ENCODE assay signal across 8 cellular contexts in the genomic region with DNA sequence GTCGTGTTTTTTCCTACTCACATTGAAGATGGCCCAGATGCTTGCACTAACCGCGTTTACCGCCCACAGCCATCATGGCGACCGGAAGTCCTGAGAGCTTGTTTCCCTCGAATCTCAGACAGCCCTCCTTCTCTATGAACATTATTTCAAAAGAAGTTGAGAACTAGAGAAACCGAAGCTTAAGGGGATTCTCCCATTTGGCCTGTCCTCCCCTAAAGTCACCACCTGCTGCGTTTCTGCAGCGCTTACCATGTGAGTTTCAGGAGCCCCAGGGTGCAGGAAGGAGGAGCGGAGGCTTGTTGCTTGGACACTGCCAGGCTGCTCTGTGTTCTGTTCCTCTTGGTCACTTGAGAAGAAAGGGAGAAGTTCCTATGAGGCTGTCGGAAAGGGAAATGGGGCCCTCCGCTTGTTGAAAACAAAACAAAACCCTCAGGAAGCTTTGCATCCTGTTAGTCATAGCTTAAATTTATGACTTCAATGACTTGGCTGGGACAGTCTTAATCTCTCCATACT. TPM values are rescaled to one million over a fixed set of nuclear protein-coding genes. Genes with fewer than 3 reads are reported as not detected.
DNase-seq lines count a peak whose midpoint lies in the region; ATAC-seq lines count a peak whose summit lies in the region.

No MANE protein-coding gene starts in this region.

- H3K36me3 Mint-ChIP-seq in activated naive CD8-positive, alpha-beta T cell treated with anti-CD3 and anti-CD28 coated beads, Interleukin-2, amount 10 ng/mL, durations not matched to agents 7 days and 5 days = peaks cover 52% of the 10 kb centered on the region

- peak overlapping the region; percentile 75 to 98 (median 92) for H3K27ac ChIP-seq in BLaER1 treated with 17β-estradiol and CSF1 and Interleukin-3, amounts not matched to agents 10 nM and 100 nM
- H3K27ac ChIP-seq in muscle layer of duodenum (ENCODE audit: low read length) = peak overlapping the region; percentile 88
- peak overlapping the region; percentile 58 for H3K27ac ChIP-seq in subcutaneous abdominal adipose tissue (ENCODE audit: low read depth, low read length)

- peak; percentile 61 for ATAC-seq in GM21825 (IDR thresholded peaks at IDR 0.05; ENCODE audit: unreplicated experiment)
- peak; percentile 80 for ATAC-seq in activated naive CD8-positive, alpha-beta T cell treated with anti-CD3 and anti-CD28 coated beads, Interleukin-2, amount 10 ng/mL, durations not matched to agents 7 days and 5 days (ENCODE audit: low read depth)

- peak overlapping the region; percentile 71 to 99 (median 86); a peak in 20 of 22 replicates for H3K4me2 ChIP-seq in BLaER1 treated with 17β-estradiol and CSF1 and Interleukin-3, amounts not matched to agents 10 nM and 100 nM

- peaks cover 22 to 44% (median 30%) of the 10 kb centered on the region in 11 experiments for H3K36me3 ChIP-seq in BLaER1 treated with 17β-estradiol and CSF1 and Interleukin-3, amounts not matched to agents 10 nM and 100 nM
- H3K36me3 ChIP-seq in muscle layer of duodenum (ENCODE audit: control insufficient read depth in 1 of 2, insufficient read depth in 2 of 2, low read length in 2 of 2) = peaks cover 3 to 9% of the 10 kb centered on the region in 2 donors
- H3K36me3 ChIP-seq in subcutaneous abdominal adipose tissue (ENCODE audit: control insufficient read depth in 5 of 5, insufficient read depth in 5 of 5, low read length in 5 of 5) = peaks cover 10 to 19% (median 13%) of the 10 kb centered on the region in 5 donors

- peak overlapping the region; percentile 94 for H3K4me3 Mint-ChIP-seq in activated naive CD8-positive, alpha-beta T cell treated with anti-CD3 and anti-CD28 coated beads, Interleukin-2, amount 10 ng/mL, durations not matched to agents 7 days and 5 days

- peaks cover 0 to 8% (median 0%) of the 10 kb centered on the region in 11 experiments; a peak in 2 of 22 replicates for H4K20me1 ChIP-seq in BLaER1 treated with 17β-estradiol and CSF1 and Interleukin-3, amounts not matched to agents 10 nM and 100 nM

- DNase-seq in T follicular helper cell (ENCODE audit: low read depth) (peak; percentile 55), cerebellar nuclear complex (lab: John Stamatoyannopoulos, UW) (no peak), AG08396 (ENCODE audit: low spot score) (no peak)
- DNase-seq in activated naive CD8-positive, alpha-beta T cell treated with anti-CD3 and anti-CD28 coated beads, Interleukin-2, amount 10 ng/mL, durations not matched to agents 7 days and 5 days = peak; percentile 78

- peak overlapping the region; percentile 97 for H3K27ac Mint-ChIP-seq in activated naive CD8-positive, alpha-beta T cell treated with anti-CD3 and anti-CD28 coated beads, Interleukin-2, amount 10 ng/mL, durations not matched to agents 7 days and 5 days

- H3K4me3 ChIP-seq in BLaER1 treated with 17β-estradiol and CSF1 and Interleukin-3, amounts not matched to agents 10 nM and 100 nM = peak overlapping the region; percentile 55 to 73 (median 68)
- peak overlapping the region; percentile 53 to 56 for H3K4me3 ChIP-seq in muscle layer of duodenum (ENCODE audit: low read depth in 1 of 2, low read length in 2 of 2)
- H3K4me3 ChIP-seq in subcutaneous abdominal adipose tissue (ENCODE audit: low read depth in 1 of 5, low read length in 5 of 5) = peak overlapping the region; percentile 43 to 77 (median 66)

- peaks cover 60 to 82% (median 74%) of the 10 kb centered on the region in 10 experiments for H3K4me1 ChIP-seq in BLaER1 treated with 17β-estradiol and CSF1 and Interleukin-3, amounts not matched to agents 10 nM and 100 nM
- H3K4me1 ChIP-seq in muscle layer of duodenum (ENCODE audit: control insufficient read depth in 1 of 2, insufficient read depth in 2 of 2, low read length in 2 of 2) (peaks cover 14 to 20% of the 10 kb centered on the region in 2 donors), subcutaneous abdominal adipose tissue (ENCODE audit: control insufficient read depth in 5 of 5, insufficient read depth in 5 of 5, low read length in 5 of 5) (peaks cover 0 to 69% (median 27%) of the 10 kb centered on the region in 5 donors)

- H3K9ac ChIP-seq in BLaER1 treated with 17β-estradiol and CSF1 and Interleukin-3, amounts not matched to agents 10 nM and 100 nM = peak overlapping the region; percentile 78 to 94 (median 88)
- H3K9ac ChIP-seq in subcutaneous abdominal adipose tissue (ENCODE audit: low read length in 5 of 5) = peak overlapping the region in 3 of 5 donors; percentile 1 to 53 (median 43)

- H3K27me3 Mint-ChIP-seq in activated naive CD8-positive, alpha-beta T cell treated with anti-CD3 and anti-CD28 coated beads, Interleukin-2, amount 10 ng/mL, durations not matched to agents 7 days and 5 days = no peaks in the 10 kb centered on the region

- peaks cover 0 to 10% (median 0%) of the 10 kb centered on the region in 11 experiments; a peak in 1 of 22 replicates for H3K9me3 ChIP-seq in BLaER1 treated with 17β-estradiol and CSF1 and Interleukin-3, amounts not matched to agents 10 nM and 100 nM (replicated peaks in 1 of 11)
- H3K9me3 ChIP-seq in muscle layer of duodenum (ENCODE audit: control insufficient read depth in 1 of 2, low read length in 2 of 2) = no peaks in the 10 kb centered on the region
- no peaks in the 10 kb centered on the region for H3K9me3 ChIP-seq in subcutaneous abdominal adipose tissue (ENCODE audit: control insufficient read depth in 5 of 5, low read length in 5 of 5)

- H3K4me1 Mint-ChIP-seq in activated naive CD8-positive, alpha-beta T cell treated with anti-CD3 and anti-CD28 coated beads, Interleukin-2, amount 10 ng/mL, durations not matched to agents 7 days and 5 days = peaks cover 69% of the 10 kb centered on the region

- no peaks in the 10 kb centered on the region for H3K9me3 Mint-ChIP-seq in activated naive CD8-positive, alpha-beta T cell treated with anti-CD3 and anti-CD28 coated beads, Interleukin-2, amount 10 ng/mL, durations not matched to agents 7 days and 5 days

- POLR2A ChIA-PET in activated naive CD8-positive, alpha-beta T cell treated with anti-CD3 and anti-CD28 coated beads, Interleukin-2, amount 10 ng/mL, durations not matched to agents 7 days and 5 days (lab: Charles Lee) = interaction anchor here (0.5 to 1.9 kb wide), 16 partner anchors 9 to 139 kb away, joined by 3 to 29 read pairs (median 3); partner anchors contain the start of gene PLA2G4C

- H3K27me3 ChIP-seq in BLaER1 treated with 17β-estradiol and CSF1 and Interleukin-3, amounts not matched to agents 10 nM and 100 nM = no peaks in the 10 kb centered on the region
- H3K27me3 ChIP-seq in muscle layer of duodenum (ENCODE audit: low read depth, low read length) = no peaks in the 10 kb centered on the region
- no peaks in the 10 kb centered on the region for H3K27me3 ChIP-seq in subcutaneous abdominal adipose tissue (ENCODE audit: control insufficient read depth in 5 of 5, insufficient read depth in 4 of 5, low read length in 5 of 5)

RNA-seq across cellular contexts. Expression of gene CARD8, which starts 6.2 kb away (rescaled TPM):
- 100 to 1,000 TPM; 249 to 255 TPM for total RNA-seq in activated naive CD8-positive, alpha-beta T cell treated with anti-CD3 and anti-CD28 coated beads, Interleukin-2, amount 10 ng/mL, durations not matched to agents 7 days and 5 days

RNA-seq across cellular contexts. Expression of gene ZNF114, which starts 20.3 kb away (rescaled TPM):
- total RNA-seq in activated naive CD8-positive, alpha-beta T cell treated with anti-CD3 and anti-CD28 coated beads, Interleukin-2, amount 10 ng/mL, durations not matched to agents 7 days and 5 days = under 1 TPM in 1 of 2 experiments, not detected in 1; 0.39 TPM

Comparison
In these comparisons a context has a peak if more than half of its experiments do, and no peak if none do; other contexts are left out.
1. DNase-seq: peak in T follicular helper cell (single experiment) and activated naive CD8-positive, alpha-beta T cell treated with anti-CD3 and anti-CD28 coated beads, Interleukin-2, amount 10 ng/mL, durations not matched to agents 7 days and 5 days (single experiment); none in cerebellar nuclear complex (0 of 2) and AG08396 (single experiment).
2. Peak in every context shown above with its lines, with median percentiles within 50 percentile points of each other: H3K27ac ChIP-seq and H3K4me3 ChIP-seq.